In genomic region chr10:132479603-132480221, GRCh38 we compare ENCODE assay signal across 17 cellular contexts. TPM values are rescaled to one million over a fixed set of nuclear protein-coding genes. Genes with fewer than 3 reads are reported as not detected.
DNase-seq lines count a peak whose midpoint lies in the region; ATAC-seq, FAIRE-seq and TF ChIP-seq lines count a peak whose summit lies in the region.
"Had no signal": no experiment of that assay in that cellular context is flagged by ENCODE, and none has a peak within 500 bp of the region (broad histone marks: within the 10 kb centered on the region; RNA-seq: fewer than 3 reads in every experiment).

No MANE protein-coding gene starts in this region.

- in situ Hi-C loops in HepG2 (cut with HindIII; ENCODE audit: extremely low pct_ligation_motif_present, low pct_unique_long_range_greater_than_20kb) = no loop called here

- intact Hi-C loops in HepG2 (cut with micrococcal nuclease; ENCODE audit: unreplicated experiment) = no loop called here
- intact Hi-C loops in sciatic nerve (cut with DNase I) = no loop called here

- TF ChIP-seq RAD21 in liver (IDR thresholded peaks at IDR 0.05) (peak in 1 of 2 donors; percentile 11), HepG2 (CRISPR knock-in tag; IDR thresholded peaks at IDR 0.05) (no peak)

- no peaks in the 10 kb centered on the region for H4K20me1 ChIP-seq in HepG2 (ENCODE audit: insufficient read depth, low read length)

- no peak for FAIRE-seq in HepG2 (lab: Jason Lieb, UNC)
- FAIRE-seq: GM12891, GM18507 had no signal

- H3K27ac ChIP-seq in liver (ENCODE audit: low read depth in 1 of 2, low read length in 2 of 2) (no peak overlapping the region), HepG2 (ENCODE audit: extremely low read length, insufficient read depth, low read length) (no peak overlapping the region)
- H3K27ac ChIP-seq: KMS-11 had no signal

- ATAC-seq in HepG2 = no peak
- peak; percentile 77 for ATAC-seq in left lobe of liver
- ATAC-seq in sciatic nerve = no peak
- no peak for ATAC-seq in GM19463 (IDR thresholded peaks at IDR 0.05; ENCODE audit: unreplicated experiment)
- ATAC-seq in HG02852 (IDR thresholded peaks at IDR 0.05; ENCODE audit: unreplicated experiment) = no peak
- ATAC-seq: Panc1 had no signal

- no peak overlapping the region for H3K4me3 ChIP-seq in liver (ENCODE audit: low read depth in 1 of 3, low read length in 3 of 3)
- H3K4me3 ChIP-seq in HepG2 (replicated peaks in 1 of 3; ENCODE audit: insufficient read depth in 1 of 3, low read depth in 2 of 3, low read length in 3 of 3) = no peak overlapping the region

- peaks cover 0 to 4% (median 2%) of the 10 kb centered on the region in 4 donors for H3K4me1 ChIP-seq in liver (ENCODE audit: control insufficient read depth in 4 of 4, insufficient read depth in 4 of 4, low read length in 3 of 4)
- no peaks in the 10 kb centered on the region for H3K4me1 ChIP-seq in HepG2 (ENCODE audit: insufficient read depth, low read length)

- H3K9ac ChIP-seq in liver (ENCODE audit: low read depth in 1 of 2, low read length in 2 of 2) (no peak overlapping the region), HepG2 (ENCODE audit: insufficient read depth, low read depth, low read length) (no peak overlapping the region)
- H3K9ac ChIP-seq: KMS-11 had no signal

- H3K27me3 ChIP-seq in liver (ENCODE audit: control insufficient read depth in 4 of 4, insufficient read depth in 4 of 4, low read length in 3 of 4) (no peaks in the 10 kb centered on the region), HepG2 (ENCODE audit: control insufficient read depth in 1 of 2, insufficient read depth in 2 of 2, low read length in 2 of 2) (peaks cover 8 to 69% of the 10 kb centered on the region in 2 experiments)

- BruUV-seq in HepG2 (replicated peaks; lab: Mats Ljungman, UMichigan) = no TSS peak

- H3K36me3 ChIP-seq in liver (ENCODE audit: control insufficient read depth in 4 of 4, insufficient read depth in 3 of 4, low read depth in 1 of 4, low read length in 3 of 4) (no peaks in the 10 kb centered on the region), HepG2 (replicated peaks in 1 of 2; ENCODE audit: control insufficient read depth in 1 of 2, insufficient read depth in 2 of 2, low read length in 2 of 2) (no peaks in the 10 kb centered on the region)

- no peaks in the 10 kb centered on the region for H3K79me2 ChIP-seq in HepG2 (ENCODE audit: insufficient read depth, low read length)

- no peak overlapping the region for H3K4me2 ChIP-seq in HepG2 (ENCODE audit: low read depth, low read length)
- H3K4me2 ChIP-seq: KMS-11 had no signal

- TF ChIP-seq EP300 in HepG2 (IDR thresholded peaks at IDR 0.05; ENCODE audit: low read depth in 2 of 2, low read length in 2 of 2) = no peak
- TF ChIP-seq EP300 in HepG2 (CRISPR knock-in tag; IDR thresholded peaks at IDR 0.05; ENCODE audit: borderline replicate concordance) = no peak

- 50% methylated on average over 14 of the region's 14 CpGs for WGBS in liver
- WGBS in HepG2 (ENCODE audit: low lambda C conversion rate) = 30% methylated on average over 13 of the region's 14 CpGs

- H3K9me3 ChIP-seq in liver (ENCODE audit: control insufficient read depth in 4 of 4, low read length in 3 of 4) (no peaks in the 10 kb centered on the region), HepG2 (ENCODE audit: low read length) (no peaks in the 10 kb centered on the region)

- no peak for TF ChIP-seq POLR2A in HepG2 (IDR thresholded peaks at IDR 0.05; ENCODE audit: insufficient read depth in 1 of 2, low read depth in 2 of 2, low read length in 2 of 2)

- H2AFZ ChIP-seq in HepG2 (ENCODE audit: low read length) = no peak overlapping the region

- POLR2A ChIA-PET in HepG2 (lab: Yijun Ruan, JAX) = no interaction called here

- TF ChIP-seq CTCF in liver (IDR thresholded peaks at IDR 0.05; ENCODE audit: low read depth, low read length, missing input control) (no peak), HepG2 (CRISPR knock-in tag; IDR thresholded peaks at IDR 0.05) (no peak)

- no peak for DNase-seq in HepG2 (ENCODE audit: low spot score)
- DNase-seq in left lobe of liver (ENCODE audit: low spot score) = no peak
- peak; percentile 41 for DNase-seq in sciatic nerve (ENCODE audit: low spot score)
- no peak for DNase-seq in NOMO-1 (lab: John Stamatoyannopoulos, UW; ENCODE audit: unreplicated experiment in 2 of 2)
- DNase-seq: COR-L47, GF-D8, NCI-H1092 treated with DMSO at 0.1 percent for 48 hours, NCI-H2227 treated with DMSO at 0.1 percent for 48 hours, NCI-H524, SHP77 treated with DMSO at 0.1 percent for 48 hours had no signal

- CTCF ChIA-PET in HepG2 (lab: Yijun Ruan, JAX; ENCODE audit: low intra/inter-chr PET ratio, low total read pairs) = no interaction called here

TF ChIP-seq in liver, 16 proteins besides CTCF, POLR2A, EP300 and RAD21 (continues in another document):
- TF ChIP-seq TAF1 (conservative IDR thresholded peaks at IDR 0.05) (no peak), EGR1 (IDR thresholded peaks at IDR 0.05; ENCODE audit: low read depth in 2 of 2) (no peak), SP1 (IDR thresholded peaks at IDR 0.05) (no peak), ZBTB33 (IDR thresholded peaks at IDR 0.05) (no peak), HNF4G (IDR thresholded peaks at IDR 0.05) (no peak), JUND (IDR thresholded peaks at IDR 0.05) (no peak), FOXA2 (IDR thresholded peaks at IDR 0.05) (peak; percentile 27)

TF ChIP-seq in HepG2, 621 proteins besides CTCF, POLR2A, EP300 and RAD21 (continues in another document):
- TF ChIP-seq ZC3H13 (CRISPR knock-in tag; IDR thresholded peaks at IDR 0.05) (no peak), ZNF260 (CRISPR knock-in tag; IDR thresholded peaks at IDR 0.05; ENCODE audit: borderline replicate concordance, low read depth) (no peak), THRA (CRISPR knock-in tag; IDR thresholded peaks at IDR 0.05; ENCODE audit: borderline replicate concordance) (no peak)

RNA-seq across cellular contexts. Expression of gene INPP5A, which starts 57.9 kb away (rescaled TPM):
- 10 to 100 TPM; 12.6 to 26.5 TPM for total RNA-seq in liver
- polyA plus RNA-seq in liver = 1 to 10 TPM; 4.3 to 9.1 TPM
- total RNA-seq in HepG2 (2016; rRNA removed; fragmentation: Illumina TruSeq; extraction: Trizol) = 37.9 and 46.8 TPM in 2 replicates
- 52.6 and 54.7 TPM in 2 replicates for total RNA-seq in HepG2 (2016; cell fraction: cytosol; rRNA removed; fragmentation: Illumina TruSeq; extraction: Trizol; ENCODE audit: low read depth)
- 38.3 and 42.5 TPM in 2 replicates for total RNA-seq in HepG2 (2016; cell fraction: insoluble cytoplasmic fraction; rRNA removed; fragmentation: Illumina TruSeq; extraction: Trizol)
- total RNA-seq in HepG2 (2016; cell fraction: membrane; rRNA removed; fragmentation: Illumina TruSeq; extraction: Trizol) = 103 and 110 TPM in 2 replicates
- 15.7 and 18.8 TPM in 2 replicates for total RNA-seq in HepG2 (2016; cell fraction: nucleus; rRNA removed; fragmentation: Illumina TruSeq; extraction: Trizol)
- polyA plus RNA-seq in HepG2 (2011; rRNA removed) = 17.5 and 19.5 TPM in 2 replicates
- 16.7 and 18.4 TPM in 2 replicates for polyA plus RNA-seq in HepG2 (2011; cell fraction: cytosol; rRNA removed)
- 14.6 and 14.9 TPM in 2 replicates for polyA plus RNA-seq in HepG2 (2011; cell fraction: nucleus; rRNA removed)
- polyA plus RNA-seq in HepG2 (2012) = 15.8 and 18.2 TPM in 2 replicates
- polyA plus RNA-seq in HepG2 (2016; cell fraction: cytosol; fragmentation: Illumina TruSeq; extraction: Trizol; ENCODE audit: low read depth) = 49.5 and 52.9 TPM in 2 replicates
- 40.7 and 47.8 TPM in 2 replicates for polyA plus RNA-seq in HepG2 (2016; cell fraction: insoluble cytoplasmic fraction; fragmentation: Illumina TruSeq; extraction: Trizol; ENCODE audit: low read depth)
- 97.2 and 97.6 TPM in 2 replicates for polyA plus RNA-seq in HepG2 (2016; cell fraction: membrane; fragmentation: Illumina TruSeq; extraction: Trizol; ENCODE audit: low read depth)
- polyA plus RNA-seq in HepG2 (2016; cell fraction: nucleus; fragmentation: Illumina TruSeq; extraction: Trizol; ENCODE audit: insufficient read depth, low read depth) = 25.8 and 27.0 TPM in 2 replicates
- polyA minus RNA-seq in HepG2 (2011; rRNA and poly(A)+ RNA removed; ENCODE audit: low replicate concordance) = 17.0 and 32.5 TPM in 2 replicates
- 16.4 and 21.7 TPM in 2 replicates for polyA minus RNA-seq in HepG2 (2011; cell fraction: cytosol; rRNA and poly(A)+ RNA removed)
- polyA minus RNA-seq in HepG2 (2011; cell fraction: nucleus; rRNA and poly(A)+ RNA removed) = 19.1 and 20.6 TPM in 2 replicates
- total RNA-seq in left lobe of liver = 18.3 TPM
- total RNA-seq in sciatic nerve = 54.3 TPM
